In genomic region chr5:146758898-146759297, GRCh38 we compare ENCODE assay signal across 25 cellular contexts.
"Had no signal": no experiment of that assay in that cellular context is flagged by ENCODE, and none has a peak within 500 bp of the region (broad histone marks: within the 10 kb centered on the region; RNA-seq: fewer than 3 reads in every experiment).

No MANE protein-coding gene starts in this region.

- H3K4me3 Mint-ChIP-seq: effector memory CD8-positive, alpha-beta T cell; nephron; neural progenitor cell; stimulated activated memory B cell treated with anti-CD40 and anti-IgM and Interleukin-4, amounts not matched to agents 10 μg/mL and 1 μg/mL and 100 μg/mL, for 72 hours; type B pancreatic cell had no signal

- H3K4me1 Mint-ChIP-seq: nephron; stimulated activated memory B cell treated with anti-CD40 and anti-IgM and Interleukin-4, amounts not matched to agents 10 μg/mL and 1 μg/mL and 100 μg/mL, for 72 hours had no signal

- H3K27ac Mint-ChIP-seq: nephron; neural progenitor cell; progenitor cell of endocrine pancreas; stimulated activated memory B cell treated with anti-CD40 and anti-IgM and Interleukin-4, amounts not matched to agents 10 μg/mL and 1 μg/mL and 100 μg/mL, for 72 hours; type B pancreatic cell had no signal

- DNase-seq: effector memory CD8-positive, alpha-beta T cell; erythroblast; esophagus squamous epithelium; foreskin fibroblast; gastrocnemius medialis; heart left ventricle; hippocampal formation; islet precursor cell; kidney glomerular epithelial cell; left ventricle myocardium superior; lower lobe of right lung; stimulated activated CD4-positive, alpha-beta T cell treated with anti-CD3 and anti-CD28 coated beads, Interleukin-2, amount 100 ng/mL, for 24 hours; stimulated activated CD4-positive, alpha-beta T cell treated with anti-CD3 and anti-CD28 coated beads, Interleukin-4, amount 100 ng/mL, for 24 hours; stimulated activated naive CD8-positive, alpha-beta T cell treated with anti-CD3 and anti-CD28 coated beads, Interleukin-15, Interleukin-2, amounts not matched to agents 100 U/mL and 50 U/mL, for 24 hours; substantia nigra; testis; tibial artery had no signal

- H3K9me3 Mint-ChIP-seq: effector memory CD8-positive, alpha-beta T cell; neural progenitor cell had no signal

- H3K36me3 Mint-ChIP-seq: neural progenitor cell; stimulated activated memory B cell treated with anti-CD40 and anti-IgM and Interleukin-4, amounts not matched to agents 10 μg/mL and 1 μg/mL and 100 μg/mL, for 72 hours had no signal

- ATAC-seq: effector memory CD8-positive, alpha-beta T cell; gastrocnemius medialis; left ventricle myocardium superior; lower lobe of right lung; sciatic nerve; stimulated activated memory B cell treated with anti-CD40 and anti-IgM and Interleukin-4, amounts not matched to agents 10 μg/mL and 1 μg/mL and 100 μg/mL, for 72 hours; stimulated activated naive CD8-positive, alpha-beta T cell treated with anti-CD3 and anti-CD28 coated beads, Interleukin-15, Interleukin-2, amounts not matched to agents 100 U/mL and 50 U/mL, for 24 hours had no signal

- H3K4me3 ChIP-seq: coronary artery, esophagus squamous epithelium, gastrocnemius medialis, heart left ventricle, lower lobe of right lung, neural progenitor cell, right atrium auricular region, testis, tibial artery had no signal

- H3K27me3 Mint-ChIP-seq: effector memory CD8-positive, alpha-beta T cell had no signal
